Comparison of ENCODE assay signal across 34 cellular contexts in the genomic region with DNA sequence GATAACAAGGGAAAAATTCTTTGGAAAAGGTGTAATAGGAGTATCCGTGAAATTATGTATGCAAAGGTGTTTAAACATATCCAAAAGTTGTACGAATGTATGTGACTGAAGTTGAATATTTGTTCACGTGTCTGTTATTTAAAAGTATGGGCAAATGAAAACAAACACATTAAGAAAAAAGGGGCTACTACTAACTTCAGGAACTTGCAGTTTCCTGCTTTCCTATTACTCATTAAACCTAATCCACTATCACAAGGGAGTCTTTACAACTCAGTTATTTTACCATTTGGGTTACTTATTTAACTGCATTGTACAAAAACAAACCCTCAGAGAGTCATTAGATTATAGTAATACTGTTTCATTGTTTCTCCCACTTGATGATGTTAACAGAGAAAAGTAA. TPM values are rescaled to one million over a fixed set of nuclear protein-coding genes. Genes with fewer than 3 reads are reported as not detected.
DNase-seq lines count a peak whose midpoint lies in the region; ATAC-seq, FAIRE-seq and TF ChIP-seq lines count a peak whose summit lies in the region.
"Had no signal": no experiment of that assay in that cellular context is flagged by ENCODE, and none has a peak within 500 bp of the region (broad histone marks: within the 10 kb centered on the region; RNA-seq: fewer than 3 reads in every experiment).

No MANE protein-coding gene starts in this region.

- H3K27me3 Mint-ChIP-seq in nephron (ENCODE audit: low read depth): no peaks in the 10 kb centered on the region
- H3K27me3 Mint-ChIP-seq: B cell; CD4-positive, alpha-beta memory T cell; naive thymus-derived CD4-positive, alpha-beta T cell had no signal

- H3K4me2 ChIP-seq in hepatocyte (peak overlapping the region; percentile 61), mammary epithelial cell (ENCODE audit: insufficient read depth, low read depth, low read length) (no peak overlapping the region)

- no peaks in the 10 kb centered on the region for H3K27me3 ChIP-seq in hepatocyte
- no peaks in the 10 kb centered on the region for H3K27me3 ChIP-seq in mammary epithelial cell (ENCODE audit: insufficient read depth, low read length)
- H3K27me3 ChIP-seq: brain microvascular endothelial cell, sigmoid colon, stomach, vagina had no signal

- peak overlapping the region; percentile 76 for H3K27ac ChIP-seq in hepatocyte
- no peak overlapping the region for H3K27ac ChIP-seq in mammary epithelial cell (ENCODE audit: insufficient read depth, low read depth, low read length)
- H3K27ac ChIP-seq: brain microvascular endothelial cell, left ventricle myocardium inferior, prostate gland, sigmoid colon, stomach, vagina had no signal

- no peak for TF ChIP-seq CTCF in hepatocyte (IDR thresholded peaks at IDR 0.05; ENCODE audit: poor library complexity)
- TF ChIP-seq CTCF in nephron (IDR thresholded peaks at IDR 0.05; ENCODE audit: unreplicated experiment in 3 of 3): no peak
- TF ChIP-seq CTCF in mammary epithelial cell (conservative IDR thresholded peaks at IDR 0.05 in 1 of 2, IDR thresholded peaks at IDR 0.05 in 1 of 2; ENCODE audit: extremely low read depth in 1 of 2, insufficient read depth in 1 of 2, low read depth in 1 of 2, low read length in 2 of 2): no peak

- H3K36me3 ChIP-seq in hepatocyte (replicated peaks; ENCODE audit: insufficient read depth, low read depth) (no peaks in the 10 kb centered on the region), mammary epithelial cell (ENCODE audit: insufficient read depth, low read length) (peaks cover 29% of the 10 kb centered on the region)
- H3K36me3 ChIP-seq: prostate gland had no signal

- no peaks in the 10 kb centered on the region for H3K9me3 ChIP-seq in hepatocyte (ENCODE audit: low read depth)
- no peaks in the 10 kb centered on the region for H3K9me3 ChIP-seq in mammary epithelial cell (replicated peaks; ENCODE audit: insufficient read depth, low read length)
- H3K9me3 ChIP-seq: left ventricle myocardium inferior, prostate gland, sigmoid colon, stomach, vagina had no signal

- no peak for TF ChIP-seq POLR2A in GM12891 (IDR thresholded peaks at IDR 0.05; ENCODE audit: low read depth, low read length)

- no peaks in the 10 kb centered on the region for H4K20me1 ChIP-seq in hepatocyte (ENCODE audit: insufficient read depth, poor library complexity, severe bottlenecking)
- no peaks in the 10 kb centered on the region for H4K20me1 ChIP-seq in mammary epithelial cell (ENCODE audit: insufficient read depth, low read length)

- no peak overlapping the region for H3K9ac ChIP-seq in mammary epithelial cell (ENCODE audit: insufficient read depth, low read length)

- FAIRE-seq in GM12891 (lab: Jason Lieb, UNC): no peak
- FAIRE-seq: H1 had no signal

- no peak overlapping the region for H2AFZ ChIP-seq in hepatocyte
- no peak overlapping the region for H2AFZ ChIP-seq in mammary epithelial cell (ENCODE audit: low read depth, low read length)

- DNase-seq in hepatocyte (ENCODE audit: low spot score) (no peak), NCI-H524 (lab: John Stamatoyannopoulos, UW) (no peak), mammary epithelial cell (no peak), retina (no peak), GM12891 (ENCODE audit: insufficient read length, low spot score) (no peak)
- DNase-seq: activated naive CD4-positive, alpha-beta T cell treated with anti-CD3 and anti-CD28 coated beads for 36 hours; brain microvascular endothelial cell; CD4-positive, alpha-beta memory T cell; cerebellar nuclear complex; HFFc6; hippocampal formation; KBM-7; left ventricle myocardium inferior; naive thymus-derived CD4-positive, alpha-beta T cell; NCI-H1092 treated with DMSO at 0.1 percent for 48 hours; NCI-H1694 treated with DMSO at 0.1 percent for 48 hours; NCI-H446 treated with DMSO at 0.1 percent for 48 hours; NCI-H82; nucleus accumbens; SIG-M5; sigmoid colon; stimulated activated CD4-positive, alpha-beta T cell treated with anti-CD3 and anti-CD28 coated beads, Interleukin-12 subunit alpha, Interleukin-12 subunit beta, amount 100 ng/mL, for 4 hours; stimulated activated CD4-positive, alpha-beta T cell treated with anti-CD3 and anti-CD28 coated beads, Interleukin-2, amount 100 ng/mL, for 48 hours; stomach; SW 1271 had no signal

- ATAC-seq in GM18907 (IDR thresholded peaks at IDR 0.05; ENCODE audit: unreplicated experiment): peak; percentile 55
- ATAC-seq in HG03432 (IDR thresholded peaks at IDR 0.05; ENCODE audit: unreplicated experiment): peak; percentile 57
- ATAC-seq: naive thymus-derived CD4-positive, alpha-beta T cell; WTC11 had no signal

- 80% methylated on average over 3 of the region's 3 CpGs for WGBS in hepatocyte (ENCODE audit: low lambda C conversion rate, missing lambda C conversion rate)
- WGBS in mammary epithelial cell (ENCODE audit: low coverage, missing lambda C conversion rate): 97% methylated on average over 3 of the region's 3 CpGs

- no peaks in the 10 kb centered on the region for H3K9me2 ChIP-seq in hepatocyte (replicated peaks; ENCODE audit: insufficient read depth)

- H3K4me3 Mint-ChIP-seq in nephron: no peak overlapping the region
- H3K4me3 Mint-ChIP-seq: activated naive CD4-positive, alpha-beta T cell treated with anti-CD3 and anti-CD28 coated beads for 36 hours; B cell; HFFc6; mesothelial cell of epicardium; naive thymus-derived CD4-positive, alpha-beta T cell; WTC11 had no signal

- H3K4me1 ChIP-seq in hepatocyte (ENCODE audit: insufficient read depth): no peaks in the 10 kb centered on the region
- H3K4me1 ChIP-seq in mammary epithelial cell (ENCODE audit: insufficient read depth, low read length): no peaks in the 10 kb centered on the region
- H3K4me1 ChIP-seq: left ventricle myocardium inferior, prostate gland, sigmoid colon, stomach, vagina had no signal

- dilution Hi-C loops in mammary epithelial cell (cut with HindIII; ENCODE audit: low sequenced_read_pairs): no loop called here

- intact Hi-C loops in mammary epithelial cell (cut with micrococcal nuclease): no loop called here

- H3K27ac Mint-ChIP-seq in nephron: peak overlapping the region; percentile 83 to 94 (median 90)
- H3K27ac Mint-ChIP-seq: activated naive CD4-positive, alpha-beta T cell treated with anti-CD3 and anti-CD28 coated beads for 36 hours; B cell; HFFc6; mesothelial cell of epicardium; naive thymus-derived CD4-positive, alpha-beta T cell; WTC11 had no signal

- H3K4me3 ChIP-seq in hepatocyte (no peak overlapping the region), mammary epithelial cell (replicated peaks in 1 of 3; ENCODE audit: insufficient read depth in 1 of 3, low read depth in 2 of 3, low read length in 3 of 3) (no peak overlapping the region)
- H3K4me3 ChIP-seq: left ventricle myocardium inferior, prostate gland, sigmoid colon, stomach, vagina had no signal

- in situ Hi-C loops in mammary epithelial cell (cut with MboI; ENCODE audit: low sequenced_read_pairs in 2 of 2): no loop called here

- CTCF ChIA-PET in mammary epithelial cell (lab: Charles Lee; ENCODE audit: low non-redundant PET): no interaction called here

- peaks cover 65% of the 10 kb centered on the region for H3K36me3 Mint-ChIP-seq in nephron (ENCODE audit: low read depth)

- no peaks in the 10 kb centered on the region for H3K79me2 ChIP-seq in hepatocyte
- H3K79me2 ChIP-seq in mammary epithelial cell (ENCODE audit: insufficient read depth, low read length): no peaks in the 10 kb centered on the region

- no TSS peak for BruUV-seq in mammary epithelial cell (replicated peaks; lab: Mats Ljungman, UMichigan)

- H3K9me3 Mint-ChIP-seq in nephron: no peaks in the 10 kb centered on the region
- H3K9me3 Mint-ChIP-seq: activated naive CD4-positive, alpha-beta T cell treated with anti-CD3 and anti-CD28 coated beads for 36 hours; CD4-positive, alpha-beta memory T cell; HFFc6; mesothelial cell of epicardium; naive thymus-derived CD4-positive, alpha-beta T cell; WTC11 had no signal

- no peaks in the 10 kb centered on the region for H3K4me1 Mint-ChIP-seq in nephron
- H3K4me1 Mint-ChIP-seq: CD4-positive, alpha-beta memory T cell; mesothelial cell of epicardium; WTC11 had no signal

TF ChIP-seq in GM12891, 5 proteins besides CTCF, POLR2A, EP300 and RAD21:
- TF ChIP-seq POLR2AphosphoS5 (IDR thresholded peaks at IDR 0.05; ENCODE audit: low read depth, low read length) (no peak), TAF1 (IDR thresholded peaks at IDR 0.05; ENCODE audit: low read depth, low read length) (no peak), POU2F2 (IDR thresholded peaks at IDR 0.05; ENCODE audit: low read depth, low read length) (no peak), PAX5 (IDR thresholded peaks at IDR 0.05; ENCODE audit: insufficient read depth, low read length, severe bottlenecking) (no peak), SPI1 (IDR thresholded peaks at IDR 0.05; ENCODE audit: low read depth, low read length) (no peak)

RNA-seq across cellular contexts. Expression of gene GRAMD1C, which starts 33.9 kb away (rescaled TPM):
- total RNA-seq in hepatocyte: 2.8 TPM in 2 replicates
- polyA plus RNA-seq in hepatocyte: 0.57 and 0.97 TPM in 2 replicates
- 1 to 10 TPM; 1.8 to 2.5 TPM for total RNA-seq in mammary epithelial cell
- polyA plus RNA-seq in mammary epithelial cell: 0.91 TPM
- 6.6 TPM for polyA minus RNA-seq in mammary epithelial cell
- 1.8 TPM for polyA plus RNA-seq in GM12891 (2012; ENCODE audit: low read depth, missing spikeins)

RNA-seq across cellular contexts. Expression of gene ATP6V1A, which starts 57.9 kb away (rescaled TPM):
- 81.7 and 87.2 TPM in 2 replicates for total RNA-seq in hepatocyte
- polyA plus RNA-seq in hepatocyte: 50.4 and 62.3 TPM in 2 replicates
- 100 to 1,000 TPM in 1 of 2 donors, 10 to 100 TPM in 1; 70.6 to 170 TPM for total RNA-seq in mammary epithelial cell
- 32.6 TPM for polyA plus RNA-seq in mammary epithelial cell
- polyA minus RNA-seq in mammary epithelial cell: 125 TPM
- 12.3 TPM for polyA plus RNA-seq in GM12891 (2012; ENCODE audit: low read depth, missing spikeins)

RNA-seq across cellular contexts. Expression of gene NAA50, which starts 58.7 kb away (rescaled TPM):
- total RNA-seq in hepatocyte: 103 and 124 TPM in 2 replicates
- polyA plus RNA-seq in hepatocyte: 45.5 and 64.3 TPM in 2 replicates
- total RNA-seq in mammary epithelial cell: 100 to 1,000 TPM; 201 to 257 TPM
- polyA plus RNA-seq in mammary epithelial cell: 122 TPM
- polyA minus RNA-seq in mammary epithelial cell: 51.7 TPM
- 44.4 TPM for polyA plus RNA-seq in GM12891 (2012; ENCODE audit: low read depth, missing spikeins)
